1 cellular context compared by ENCODE assay signal in genomic region chr16:15953477-15953876, GRCh38.
TF ChIP-seq lines count a peak whose summit lies in the region.

No MANE protein-coding gene starts in this region.

TF ChIP-seq in IMR-90, 13 proteins besides CTCF, POLR2A, EP300 and RAD21:
- TF ChIP-seq CEBPB (IDR thresholded peaks at IDR 0.05; ENCODE audit: low read depth, low read length): no peak
